Comparison of ENCODE assay signal across 32 cellular contexts in the genomic region with DNA sequence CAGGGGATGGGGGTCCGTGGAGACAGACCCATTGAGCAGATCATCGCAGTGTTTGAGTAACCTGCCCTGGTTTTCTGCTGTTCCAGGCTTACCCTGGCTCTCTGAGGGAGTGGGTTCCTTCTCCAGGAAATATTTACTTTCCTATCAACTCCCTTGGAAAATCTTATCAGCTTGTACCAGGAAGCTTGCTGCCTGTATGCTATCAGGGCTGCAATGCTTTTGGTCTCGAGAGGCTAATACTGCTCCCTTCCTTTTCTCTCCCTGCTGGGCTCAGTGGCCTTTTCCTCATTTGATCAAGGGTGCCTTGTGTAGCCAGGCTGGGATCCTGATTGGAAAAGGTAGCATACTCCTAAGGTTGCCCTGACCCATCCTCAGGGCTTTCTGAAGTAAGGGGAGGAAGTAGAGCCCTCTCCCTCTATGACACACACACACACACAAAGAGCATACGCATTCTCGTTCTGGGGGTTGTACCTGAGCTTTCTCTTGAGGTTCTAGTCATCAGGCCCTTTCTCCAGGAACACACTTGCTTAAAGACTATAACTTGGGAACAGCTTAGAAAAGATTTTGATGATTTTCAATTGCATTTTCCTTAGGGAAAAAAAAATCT. TPM values are rescaled to one million over a fixed set of nuclear protein-coding genes. Genes with fewer than 3 reads are reported as not detected.
DNase-seq lines count a peak whose midpoint lies in the region; ATAC-seq, FAIRE-seq and TF ChIP-seq lines count a peak whose summit lies in the region.
"Had no signal": no experiment of that assay in that cellular context is flagged by ENCODE, and none has a peak within 500 bp of the region (broad histone marks: within the 10 kb centered on the region; RNA-seq: fewer than 3 reads in every experiment).

No MANE protein-coding gene starts in this region.

- 0 out of 7 replicates have a peak overlapping the region, but pooled peaks of 2 of the 3 experiments have one; percentile 15 to 40 for H3K27ac Mint-ChIP-seq in H9
- no peak overlapping the region for H3K27ac Mint-ChIP-seq in activated naive CD8-positive, alpha-beta T cell treated with anti-CD3 and anti-CD28 coated beads for 36 hours
- H3K27ac Mint-ChIP-seq: activated B cell treated with CpG ODN at 0.5 μM for 24 hours; activated CD4-positive, alpha-beta memory T cell treated with anti-CD3 and anti-CD28 coated beads, Interleukin-2, amount 10 ng/mL, durations not matched to agents 7 days and 5 days; IgD-negative memory B cell; naive thymus-derived CD4-positive, alpha-beta T cell; T-helper 2 cell treated with Interferon-gamma antibody and Interleukin-4, amounts not matched to agents 5 μg/mL and 100 μg/mL, for 36 hours had no signal

- no peak overlapping the region for H2BK12ac ChIP-seq in H9 (ENCODE audit: insufficient read length, low read depth, low read length)

- no peak for DNase-seq in H9
- peak in 3 of 4 donors; percentile 30 to 55 (median 48) for DNase-seq in body of pancreas
- no peak for DNase-seq in kidney
- DNase-seq in pancreas = peak in 1 of 6 donors; percentile 65
- no peak for DNase-seq in epidermal melanocyte (ENCODE audit: insufficient read length, low spot score)
- DNase-seq in activated naive CD8-positive, alpha-beta T cell treated with anti-CD3 and anti-CD28 coated beads for 36 hours = no peak
- no peak for DNase-seq in activated gamma-delta T cell treated with Interleukin-2 at 50 U/mL for 16 hours
- DNase-seq: activated B cell treated with CpG ODN at 0.5 μM for 24 hours; activated CD4-positive, alpha-beta memory T cell treated with anti-CD3 and anti-CD28 coated beads, Interleukin-2, amount 10 ng/mL, durations not matched to agents 7 days and 5 days; activated naive CD4-positive, alpha-beta T cell; activated T-cell treated with anti-CD3 and anti-CD28 coated beads for 4 hours; amniotic stem cell; central memory CD4-positive, alpha-beta T cell; dorsolateral prefrontal cortex; foreskin melanocyte; GOT3; MG63; naive thymus-derived CD4-positive, alpha-beta T cell; NCI-H1417 treated with DMSO at 0.1 percent for 48 hours; NCI-H526 treated with DMSO at 0.1 percent for 48 hours; RPMI8226; substantia nigra had no signal

- H2BK120ac ChIP-seq in H9 (ENCODE audit: low read depth, low read length, poor library complexity, severe bottlenecking) = no peak overlapping the region

- WGBS in H9 (ENCODE audit: extremely low coverage, insufficient read length, low lambda C conversion rate) = no CpG with 5 or more reads among the region's 5 CpGs
- WGBS in body of pancreas, 2 donors = 9 to 16% methylated on average over 5 of the region's 5 CpGs
- 11 to 18% methylated on average over 5 of the region's 5 CpGs for WGBS in pancreas, 2 donors

- H3K27me3 Mint-ChIP-seq in H9 (ENCODE audit: low read depth) = no peaks in the 10 kb centered on the region
- H3K27me3 Mint-ChIP-seq in activated naive CD8-positive, alpha-beta T cell treated with anti-CD3 and anti-CD28 coated beads for 36 hours = no peaks in the 10 kb centered on the region
- H3K27me3 Mint-ChIP-seq: activated B cell treated with CpG ODN at 0.5 μM for 24 hours; activated CD4-positive, alpha-beta memory T cell treated with anti-CD3 and anti-CD28 coated beads, Interleukin-2, amount 10 ng/mL, durations not matched to agents 7 days and 5 days; IgD-negative memory B cell; naive thymus-derived CD4-positive, alpha-beta T cell had no signal

- H3T11ph ChIP-seq in H9 (ENCODE audit: low read length) = no peak overlapping the region

- H3K4ac ChIP-seq in H9 (ENCODE audit: low read depth, low read length) = no peak overlapping the region

- H2BK5ac ChIP-seq in H9 (ENCODE audit: insufficient read length, low read length) = no peak overlapping the region

- H3K4me3 Mint-ChIP-seq in H9 = no peak overlapping the region
- H3K4me3 Mint-ChIP-seq in activated naive CD8-positive, alpha-beta T cell treated with anti-CD3 and anti-CD28 coated beads for 36 hours = no peak overlapping the region
- H3K4me3 Mint-ChIP-seq: activated B cell treated with CpG ODN at 0.5 μM for 24 hours; activated CD4-positive, alpha-beta memory T cell treated with anti-CD3 and anti-CD28 coated beads, Interleukin-2, amount 10 ng/mL, durations not matched to agents 7 days and 5 days; IgD-negative memory B cell; naive thymus-derived CD4-positive, alpha-beta T cell; T-helper 2 cell treated with Interferon-gamma antibody and Interleukin-4, amounts not matched to agents 5 μg/mL and 100 μg/mL, for 36 hours had no signal

- H3K18ac ChIP-seq in H9 (ENCODE audit: insufficient read length, low read depth, low read length) = no peak overlapping the region

- no peaks in the 10 kb centered on the region for H3K36me3 Mint-ChIP-seq in H9 (ENCODE audit: insufficient read depth in 1 of 3, low read depth in 3 of 3)
- no peaks in the 10 kb centered on the region for H3K36me3 Mint-ChIP-seq in activated naive CD8-positive, alpha-beta T cell treated with anti-CD3 and anti-CD28 coated beads for 36 hours
- H3K36me3 Mint-ChIP-seq: naive thymus-derived CD4-positive, alpha-beta T cell had no signal

- H4K5ac ChIP-seq in H9 (ENCODE audit: insufficient read length, low read depth, low read length) = no peak overlapping the region

- H3K36me3 ChIP-seq in body of pancreas (replicated peaks in 1 of 2; ENCODE audit: insufficient read depth in 1 of 2, low read depth in 2 of 2) (no peaks in the 10 kb centered on the region), kidney (ENCODE audit: control insufficient read depth in 1 of 2, insufficient read depth in 2 of 2, low read length in 2 of 2) (no peaks in the 10 kb centered on the region), pancreas (no peaks in the 10 kb centered on the region)
- H3K36me3 ChIP-seq: BLaER1, MG63 had no signal

- H3K79me2 ChIP-seq in H9 (ENCODE audit: insufficient read depth, low read length) = no peaks in the 10 kb centered on the region

- no peak overlapping the region for H3K4me2 ChIP-seq in H9 (ENCODE audit: insufficient read depth, insufficient read length, low read length)
- H3K4me2 ChIP-seq: BLaER1 had no signal

- no peak overlapping the region for H3K9ac ChIP-seq in H9 (ENCODE audit: extremely low read depth, insufficient read length, low read length)
- H3K9ac ChIP-seq in kidney (ENCODE audit: low read length in 2 of 2) = peak overlapping the region in 1 of 2 donors; percentile 10
- H3K9ac ChIP-seq: BLaER1, parathyroid adenoma had no signal

- no peak overlapping the region for H2BK20ac ChIP-seq in H9 (ENCODE audit: low read depth, low read length, poor library complexity, severe bottlenecking)

- TF ChIP-seq CTCF in H9 (conservative IDR thresholded peaks at IDR 0.05) = no peak
- no peak for TF ChIP-seq CTCF in body of pancreas (IDR thresholded peaks at IDR 0.05)
- no peak for TF ChIP-seq CTCF in kidney (IDR thresholded peaks at IDR 0.05; ENCODE audit: borderline replicate concordance, extremely low read depth, insufficient read depth)
- no peak for TF ChIP-seq CTCF in pancreas (IDR thresholded peaks at IDR 0.05)

- H2BK15ac ChIP-seq in H9 (ENCODE audit: low read depth, low read length) = no peak overlapping the region

- no peaks in the 10 kb centered on the region for H3K79me1 ChIP-seq in H9 (ENCODE audit: insufficient read depth, low read depth, low read length, poor library complexity, severe bottlenecking)

- H3K27ac ChIP-seq in H9 (ENCODE audit: insufficient read length, low read depth, low read length) (no peak overlapping the region), body of pancreas (peak overlapping the region; percentile 61 to 87 (median 82)), kidney (ENCODE audit: low read depth in 2 of 2, low read length in 2 of 2) (peak overlapping the region; percentile 9 to 20), pancreas (peak overlapping the region; percentile 27 to 89 (median 56))
- H3K27ac ChIP-seq: BLaER1, dorsolateral prefrontal cortex, parathyroid adenoma had no signal

- no peaks in the 10 kb centered on the region for H3K23me2 ChIP-seq in H9 (ENCODE audit: insufficient read length, low read depth, low read length, poor library complexity, severe bottlenecking)

- H4K91ac ChIP-seq in H9 (ENCODE audit: insufficient read length, low read depth, low read length) = no peak overlapping the region

- no peak overlapping the region for H2AK5ac ChIP-seq in H9 (ENCODE audit: insufficient read length, low read length)

- H3K27me3 ChIP-seq in H9 (ENCODE audit: insufficient read depth, low read length) (no peaks in the 10 kb centered on the region), body of pancreas (no peaks in the 10 kb centered on the region), pancreas (no peaks in the 10 kb centered on the region)
- H3K27me3 ChIP-seq: BLaER1, dorsolateral prefrontal cortex, MG63 had no signal

- no peak overlapping the region for H3K56ac ChIP-seq in H9 (ENCODE audit: insufficient read length, low read depth, low read length)

- no peak overlapping the region for H4K8ac ChIP-seq in H9 (replicated peaks; ENCODE audit: insufficient read length, low read depth, low read length)

- H4K20me1 ChIP-seq in H9 (ENCODE audit: control insufficient read depth, insufficient read depth, insufficient read length) = no peaks in the 10 kb centered on the region

- no peak overlapping the region for H3K4me3 ChIP-seq in body of pancreas
- H3K4me3 ChIP-seq in kidney (ENCODE audit: low read length in 2 of 2) = no peak overlapping the region
- no peak overlapping the region for H3K4me3 ChIP-seq in pancreas
- H3K4me3 ChIP-seq: BLaER1, dorsolateral prefrontal cortex, MG63 had no signal

- H3K9me3 Mint-ChIP-seq in H9 = no peaks in the 10 kb centered on the region; a peak in 1 of 5 replicates
- peaks cover 1% of the 10 kb centered on the region for H3K9me3 Mint-ChIP-seq in activated naive CD8-positive, alpha-beta T cell treated with anti-CD3 and anti-CD28 coated beads for 36 hours
- H3K9me3 Mint-ChIP-seq: activated B cell treated with CpG ODN at 0.5 μM for 24 hours; activated CD4-positive, alpha-beta memory T cell treated with anti-CD3 and anti-CD28 coated beads, Interleukin-2, amount 10 ng/mL, durations not matched to agents 7 days and 5 days; IgD-negative memory B cell; naive thymus-derived CD4-positive, alpha-beta T cell; T-helper 2 cell treated with Interferon-gamma antibody and Interleukin-4, amounts not matched to agents 5 μg/mL and 100 μg/mL, for 36 hours had no signal

- intact Hi-C loops in body of pancreas (cut with DNase I) (no loop called here), kidney (cut with DNase I) (no loop called here), pancreas (cut with DNase I) (no loop called here)

- H3K14ac ChIP-seq in H9 (ENCODE audit: insufficient read depth, low read length) = no peak overlapping the region

- FAIRE-seq in kidney (lab: Jason Lieb, UNC) = no peak
- FAIRE-seq in pancreas (lab: Jason Lieb, UNC) = no peak
- FAIRE-seq: D721Med, islet of Langerhans, urothelium cell line had no signal

- H3K4me1 Mint-ChIP-seq in H9 = peaks cover 18 to 19% of the 10 kb centered on the region in 2 experiments
- peaks cover 26% of the 10 kb centered on the region for H3K4me1 Mint-ChIP-seq in activated naive CD8-positive, alpha-beta T cell treated with anti-CD3 and anti-CD28 coated beads for 36 hours
- H3K4me1 Mint-ChIP-seq: IgD-negative memory B cell had no signal

- H3K9me3 ChIP-seq in H9 (ENCODE audit: control insufficient read depth, low read depth, low read length) = no peaks in the 10 kb centered on the region
- no peaks in the 10 kb centered on the region for H3K9me3 ChIP-seq in body of pancreas
- no peaks in the 10 kb centered on the region for H3K9me3 ChIP-seq in kidney (ENCODE audit: control insufficient read depth in 1 of 2, low read length in 2 of 2)
- no peaks in the 10 kb centered on the region for H3K9me3 ChIP-seq in pancreas
- H3K9me3 ChIP-seq: BLaER1, MG63 had no signal

- ATAC-seq in body of pancreas (peak; percentile 56), pancreas (peak; percentile 55 to 65 (median 58)), HG02970 (IDR thresholded peaks at IDR 0.05; ENCODE audit: low FRiP score, unreplicated experiment) (no peak)
- ATAC-seq: esophagus mucosa; naive thymus-derived CD4-positive, alpha-beta T cell; SK-N-SH treated with all-trans-retinoic acid at 6 μM for 48 hours had no signal

- TF ChIP-seq POLR2A in body of pancreas (IDR thresholded peaks at IDR 0.05) = peak in 1 of 3 donors; percentile 39

- H3K4me1 ChIP-seq in H9 (ENCODE audit: insufficient read depth, low read length) = no peaks in the 10 kb centered on the region; the same call in 1 of the 2 replicates
- H3K4me1 ChIP-seq in body of pancreas = peaks cover 73% of the 10 kb centered on the region
- H3K4me1 ChIP-seq in kidney (ENCODE audit: control insufficient read depth in 1 of 2, insufficient read depth in 1 of 2, low read depth in 1 of 2, low read length in 2 of 2) = peaks cover 52 to 70% of the 10 kb centered on the region in 2 donors
- H3K4me1 ChIP-seq in pancreas = peaks cover 57 to 72% (median 72%) of the 10 kb centered on the region in 3 donors

- no peak overlapping the region for H3K23ac ChIP-seq in H9 (ENCODE audit: insufficient read length, low read depth, low read length)

- H2AFZ ChIP-seq in H9 (ENCODE audit: low read length) = no peak overlapping the region
- H2AFZ ChIP-seq: parathyroid adenoma had no signal

RNA-seq across cellular contexts. Expression of a gene that starts 41.6 kb away (rescaled TPM):
- total RNA-seq in H9 (2021) = 19.0 and 20.6 TPM in 2 replicates
- 10 to 100 TPM; 56.8 to 97.2 TPM for total RNA-seq in body of pancreas
- total RNA-seq in kidney = 157 TPM
- 485 TPM for polyA plus RNA-seq in kidney (ENCODE audit: insufficient read depth, low read depth, low replicate concordance)
- 10 to 100 TPM; 30.2 to 66.2 (median 44.9) TPM for total RNA-seq in pancreas
- 100 to 1,000 TPM in 1 of 2 donors, 10 to 100 TPM in 1; 80.6 to 185 TPM for polyA plus RNA-seq in pancreas
- 10 to 100 TPM; 16.0 to 17.0 TPM for total RNA-seq in activated naive CD8-positive, alpha-beta T cell treated with anti-CD3 and anti-CD28 coated beads for 36 hours

Comparison
In these comparisons a context has a peak if more than half of its experiments do, and no peak if none do; other contexts are left out.
1. DNase-seq: peak in body of pancreas (3 of 4); none in H9 (single experiment), kidney (single experiment), epidermal melanocyte (single experiment), activated naive CD8-positive, alpha-beta T cell treated with anti-CD3 and anti-CD28 coated beads for 36 hours (single experiment) and activated gamma-delta T cell treated with Interleukin-2 at 50 U/mL for 16 hours (single experiment).